Comparison of ENCODE assay signal across 1 cellular context in genomic region chr12:120639771-120640721, GRCh38.
TF ChIP-seq lines count a peak whose summit lies in the region.

CABP1 (plus strand) TSS chr12:120640626; CDS start chr12:120640686, 60 bp downstream.

TF ChIP-seq in HepG2, 621 proteins besides CTCF, POLR2A, EP300 and RAD21 (continued from another document):
- TF ChIP-seq ARID5B (CRISPR knock-in tag; IDR thresholded peaks at IDR 0.05) (no peak), ZBTB37 (CRISPR knock-in tag; IDR thresholded peaks at IDR 0.05) (no peak), DBP (CRISPR knock-in tag; IDR thresholded peaks at IDR 0.05; ENCODE audit: not compliant biosample characterization) (no peak), HMG20A (CRISPR knock-in tag; IDR thresholded peaks at IDR 0.05; ENCODE audit: borderline replicate concordance) (no peak), THRA (CRISPR knock-in tag; IDR thresholded peaks at IDR 0.05; ENCODE audit: borderline replicate concordance) (no peak), XRCC5 (optimal IDR thresholded peaks at IDR 0.05; ENCODE audit: low read length) (peak; percentile 16), NFIB (CRISPR knock-in tag; IDR thresholded peaks at IDR 0.05; ENCODE audit: borderline replicate concordance) (no peak), MAX (IDR thresholded peaks at IDR 0.05) (peak; percentile 65), NFE2L2 (IDR thresholded peaks at IDR 0.05; ENCODE audit: low read length) (no peak), CREBL2 (CRISPR knock-in tag; IDR thresholded peaks at IDR 0.05; ENCODE audit: borderline replicate concordance) (no peak), ZBTB43 (CRISPR knock-in tag; conservative IDR thresholded peaks at IDR 0.05) (no peak), GRHL1 (CRISPR knock-in tag; conservative IDR thresholded peaks at IDR 0.05) (no peak), RBM39 (IDR thresholded peaks at IDR 0.05; ENCODE audit: low read depth, low read length, poor library complexity, severe bottlenecking) (no peak), ZFY (CRISPR knock-in tag; IDR thresholded peaks at IDR 0.05) (no peak), KLF16 (CRISPR knock-in tag; IDR thresholded peaks at IDR 0.05) (0 out of 4 replicates have a peak, but pooled peaks of 1 of the 2 experiments have one; percentile 22), ZNF263 (CRISPR knock-in tag; IDR thresholded peaks at IDR 0.05) (peak; percentile 82), SP1 (IDR thresholded peaks at IDR 0.05) (no peak), SP1 (CRISPR knock-in tag; IDR thresholded peaks at IDR 0.05) (peak; percentile 39; the same call in 1 of the 2 replicates), KMT2B (CRISPR knock-in tag; IDR thresholded peaks at IDR 0.05) (no peak), TFDP1 (CRISPR knock-in tag; IDR thresholded peaks at IDR 0.05; ENCODE audit: borderline replicate concordance) (peak; percentile 62; the same call in 1 of the 2 replicates), SP5 (CRISPR knock-in tag; IDR thresholded peaks at IDR 0.05; ENCODE audit: borderline replicate concordance, low read depth) (peak; percentile 59), MLX (CRISPR knock-in tag; IDR thresholded peaks at IDR 0.05) (no peak), HMGA1 (CRISPR knock-in tag; conservative IDR thresholded peaks at IDR 0.05) (no peak), HDAC1 (CRISPR knock-in tag; IDR thresholded peaks at IDR 0.05) (no peak), KDM2A (CRISPR knock-in tag; IDR thresholded peaks at IDR 0.05; ENCODE audit: borderline replicate concordance, low read depth) (peak; percentile 41; the same call in 1 of the 2 replicates), GABPB1 (CRISPR knock-in tag; IDR thresholded peaks at IDR 0.05) (peak; percentile 78), ZNF660 (CRISPR knock-in tag; IDR thresholded peaks at IDR 0.05; ENCODE audit: borderline replicate concordance, low read depth) (no peak)
